Comparison of ENCODE assay signal across 9 cellular contexts in the genomic region with DNA sequence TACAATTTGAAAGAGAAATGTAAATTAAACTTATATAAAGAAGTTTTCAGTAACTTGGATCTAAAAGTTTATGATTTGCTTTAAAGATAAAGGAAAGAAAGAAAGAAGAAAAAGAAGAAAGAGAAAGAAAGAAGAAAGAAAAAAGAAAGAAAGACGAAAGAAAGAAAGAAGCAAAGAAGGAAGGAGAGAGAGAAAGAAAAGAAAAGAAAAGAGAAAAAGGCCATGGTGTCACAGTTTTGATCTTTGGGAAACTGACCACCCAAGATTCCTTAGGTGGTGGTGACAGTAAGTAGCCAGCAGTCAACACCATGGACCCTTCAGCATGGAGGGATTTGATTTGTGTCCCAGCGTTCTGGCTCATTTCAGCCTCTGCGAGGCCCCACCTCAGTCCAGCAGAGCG. TPM values are rescaled to one million over a fixed set of nuclear protein-coding genes. Genes with fewer than 3 reads are reported as not detected.
"Had no signal": no experiment of that assay in that cellular context is flagged by ENCODE, and none has a peak within 500 bp of the region (broad histone marks: within the 10 kb centered on the region; RNA-seq: fewer than 3 reads in every experiment).

No MANE protein-coding gene starts in this region.

RNA-seq across cellular contexts. Expression of a gene that starts 4.5 kb away (rescaled TPM):
- total RNA-seq: ascending aorta, cardiac muscle cell, dermis blood vessel endothelial cell, endothelial cell of umbilical vein, fibroblast of lung, fibroblast of villous mesenchyme, gastroesophageal sphincter, glomerular endothelial cell had no signal
- polyA plus RNA-seq: endothelial cell of umbilical vein, fibroblast of lung had no signal

RNA-seq across cellular contexts. Expression of a gene that starts 9.8 kb away (rescaled TPM):
- total RNA-seq: ascending aorta, cardiac muscle cell, dermis blood vessel endothelial cell, endothelial cell of umbilical vein, fibroblast of lung, fibroblast of villous mesenchyme, glomerular endothelial cell had no signal
- polyA plus RNA-seq: endothelial cell of umbilical vein, fibroblast of lung had no signal

RNA-seq across cellular contexts. Expression of a gene that starts 24.7 kb away (rescaled TPM):
- total RNA-seq: ascending aorta, hepatocyte had no signal
